In the genomic region with DNA sequence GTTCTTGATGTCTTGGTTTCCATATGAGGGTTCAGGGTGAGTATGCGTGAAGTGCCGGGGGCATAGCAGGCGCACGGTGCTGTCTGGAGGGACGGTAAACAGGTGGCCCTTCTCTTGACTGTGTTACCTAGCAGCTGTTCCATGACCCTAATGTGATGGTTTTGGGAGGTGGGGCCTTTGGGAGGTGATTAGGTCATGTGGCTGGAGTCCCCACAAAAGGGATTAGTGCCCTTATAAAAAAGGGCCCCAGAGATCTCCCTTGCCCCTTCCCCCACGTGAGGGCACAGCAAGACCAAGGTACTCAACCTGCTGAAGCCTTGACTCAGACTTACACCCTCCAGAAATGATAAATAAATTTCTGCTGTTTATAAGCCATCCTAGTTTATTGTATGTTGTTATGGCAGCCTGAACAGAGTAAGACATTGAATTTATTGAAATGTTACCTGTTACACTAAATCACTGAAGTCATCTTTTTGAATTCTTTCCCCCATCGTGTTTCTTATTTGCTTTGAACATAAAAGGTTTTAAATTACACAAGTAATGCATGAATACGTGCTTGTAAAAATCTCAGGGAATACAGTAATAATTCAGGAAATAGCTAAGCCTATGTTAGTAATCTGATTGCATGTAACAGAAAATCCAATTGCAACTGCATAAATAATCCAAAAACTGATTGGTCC, we compare ENCODE assay signal across 16 cellular contexts. TPM values are rescaled to one million over a fixed set of nuclear protein-coding genes. Genes with fewer than 3 reads are reported as not detected.
DNase-seq lines count a peak whose midpoint lies in the region; ATAC-seq, FAIRE-seq and TF ChIP-seq lines count a peak whose summit lies in the region.
"Had no signal": no experiment of that assay in that cellular context is flagged by ENCODE, and none has a peak within 500 bp of the region (broad histone marks: within the 10 kb centered on the region; RNA-seq: fewer than 3 reads in every experiment).

No MANE protein-coding gene starts in this region.

- H3K79me2 ChIP-seq in astrocyte (ENCODE audit: insufficient read depth, low read length): peaks cover 97% of the 10 kb centered on the region

- H3K9me3 ChIP-seq in CD8-positive, alpha-beta T cell (ENCODE audit: low read length): no peaks in the 10 kb centered on the region
- H3K9me3 ChIP-seq in astrocyte (ENCODE audit: insufficient read depth, low read depth, low read length) (no peaks in the 10 kb centered on the region), body of pancreas (no peaks in the 10 kb centered on the region)
- H3K9me3 ChIP-seq: Caco-2, MG63, Peyer's patch had no signal

- H3K4me1 ChIP-seq in CD8-positive, alpha-beta T cell (ENCODE audit: insufficient read depth, low read length): peaks cover 65% of the 10 kb centered on the region
- H3K4me1 ChIP-seq in astrocyte (ENCODE audit: insufficient read depth, low read length) (peaks cover 19% of the 10 kb centered on the region), body of pancreas (peaks cover 13% of the 10 kb centered on the region)
- H3K4me1 ChIP-seq: Caco-2 had no signal

- no peak for TF ChIP-seq CTCF in CD8-positive, alpha-beta T cell (IDR thresholded peaks at IDR 0.05)
- no peak for TF ChIP-seq CTCF in HFFc6 (IDR thresholded peaks at IDR 0.05)
- TF ChIP-seq CTCF in astrocyte (IDR thresholded peaks at IDR 0.05; ENCODE audit: insufficient read depth, low read depth, low read length): no peak
- TF ChIP-seq CTCF in body of pancreas (IDR thresholded peaks at IDR 0.05): no peak

- peaks cover 74% of the 10 kb centered on the region for H3K4me1 Mint-ChIP-seq in CD8-positive, alpha-beta T cell (ENCODE audit: low read depth)
- peaks cover 34% of the 10 kb centered on the region for H3K4me1 Mint-ChIP-seq in HFFc6 (ENCODE audit: low read depth)
- H3K4me1 Mint-ChIP-seq in astrocyte (ENCODE audit: low read depth, unreplicated experiment): peaks cover 35% of the 10 kb centered on the region
- H3K4me1 Mint-ChIP-seq in stimulated activated effector memory CD8-positive, alpha-beta T cell treated with anti-CD3 and anti-CD28 coated beads, Interleukin-12 subunit alpha, Interleukin-12 subunit beta, amount 100 ng/mL, for 72 hours: peaks cover 56% of the 10 kb centered on the region

- no peaks in the 10 kb centered on the region for H3K27me3 ChIP-seq in CD8-positive, alpha-beta T cell (ENCODE audit: insufficient read depth, low read length)
- no peaks in the 10 kb centered on the region for H3K27me3 ChIP-seq in astrocyte (ENCODE audit: insufficient read depth, low read length)
- no peaks in the 10 kb centered on the region for H3K27me3 ChIP-seq in body of pancreas
- H3K27me3 ChIP-seq: BLaER1, MG63, Peyer's patch had no signal

- no peak for FAIRE-seq in astrocyte (lab: Jason Lieb, UNC)

- no peak for TF ChIP-seq POLR2A in body of pancreas (IDR thresholded peaks at IDR 0.05)

- H3K9me3 Mint-ChIP-seq in CD8-positive, alpha-beta T cell: no peaks in the 10 kb centered on the region
- H3K9me3 Mint-ChIP-seq in HFFc6 (no peaks in the 10 kb centered on the region), astrocyte (ENCODE audit: unreplicated experiment) (no peaks in the 10 kb centered on the region)
- no peaks in the 10 kb centered on the region for H3K9me3 Mint-ChIP-seq in stimulated activated effector memory CD8-positive, alpha-beta T cell treated with anti-CD3 and anti-CD28 coated beads, Interleukin-12 subunit alpha, Interleukin-12 subunit beta, amount 100 ng/mL, for 72 hours

- 90% methylated on average over 6 to 8 of the region's 8 CpGs for WGBS in body of pancreas, 2 donors

- H3K4me2 ChIP-seq in astrocyte (ENCODE audit: low read length): no peak overlapping the region

- CTCF ChIA-PET in CD8-positive, alpha-beta T cell (lab: Charles Lee): no interaction called here

- H3K9ac ChIP-seq in astrocyte (ENCODE audit: low read length): no peak overlapping the region
- H3K9ac ChIP-seq: BLaER1 had no signal

- peaks cover 4% of the 10 kb centered on the region for H3K36me3 ChIP-seq in CD8-positive, alpha-beta T cell (ENCODE audit: insufficient read depth, low read length)
- peaks cover 3% of the 10 kb centered on the region for H3K36me3 ChIP-seq in astrocyte (ENCODE audit: insufficient read depth, low read length)
- H3K36me3 ChIP-seq in body of pancreas (replicated peaks in 1 of 2; ENCODE audit: insufficient read depth in 1 of 2, low read depth in 2 of 2): peaks cover 0 to 3% of the 10 kb centered on the region in 2 donors

- no peak for DNase-seq in CD8-positive, alpha-beta T cell
- DNase-seq in HFFc6: no peak
- DNase-seq in astrocyte (ENCODE audit: low read depth): no peak
- no peak for DNase-seq in stimulated activated effector memory CD8-positive, alpha-beta T cell treated with anti-CD3 and anti-CD28 coated beads, Interleukin-12 subunit alpha, Interleukin-12 subunit beta, amount 100 ng/mL, for 72 hours (ENCODE audit: low spot score in 2 of 2)
- no peak for DNase-seq in body of pancreas
- no peak for DNase-seq in NCI-H1417 (lab: John Stamatoyannopoulos, UW)
- DNase-seq in superior temporal gyrus (ENCODE audit: extremely low spot score): no peak
- DNase-seq: Caco-2, HCEC 1CT, MG63, NCI-H1092 treated with DMSO at 0.1 percent for 48 hours, NCI-H1694 treated with DMSO at 0.1 percent for 48 hours, NCI-H69, Peyer's patch, SHP77 had no signal

- no peak overlapping the region for H3K27ac ChIP-seq in CD8-positive, alpha-beta T cell (ENCODE audit: low read depth, low read length)
- H3K27ac ChIP-seq in astrocyte (ENCODE audit: low read depth, low read length) (no peak overlapping the region), body of pancreas (no peak overlapping the region)
- H3K27ac ChIP-seq: BLaER1, Peyer's patch had no signal

- peak overlapping the region; percentile 18 for H3K27ac Mint-ChIP-seq in CD8-positive, alpha-beta T cell
- H3K27ac Mint-ChIP-seq in HFFc6 (peak overlapping the region; percentile 24; the same call in 1 of the 2 replicates), astrocyte (ENCODE audit: unreplicated experiment) (peak overlapping the region; percentile 59)
- peak overlapping the region; percentile 77 for H3K27ac Mint-ChIP-seq in stimulated activated effector memory CD8-positive, alpha-beta T cell treated with anti-CD3 and anti-CD28 coated beads, Interleukin-12 subunit alpha, Interleukin-12 subunit beta, amount 100 ng/mL, for 72 hours

- no peak overlapping the region for H2AFZ ChIP-seq in astrocyte (ENCODE audit: low read depth, low read length)

- no peak for ATAC-seq in CD8-positive, alpha-beta T cell
- no peak for ATAC-seq in stimulated activated effector memory CD8-positive, alpha-beta T cell treated with anti-CD3 and anti-CD28 coated beads, Interleukin-12 subunit alpha, Interleukin-12 subunit beta, amount 100 ng/mL, for 72 hours
- ATAC-seq in body of pancreas: no peak

- intact Hi-C loops in CD8-positive, alpha-beta T cell (cut with DNase I, micrococcal nuclease): no loop called here
- intact Hi-C loops in body of pancreas (cut with DNase I): no loop called here

- no peak overlapping the region for H3K4me3 Mint-ChIP-seq in CD8-positive, alpha-beta T cell
- H3K4me3 Mint-ChIP-seq in HFFc6 (no peak overlapping the region), astrocyte (ENCODE audit: unreplicated experiment) (no peak overlapping the region)
- no peak overlapping the region for H3K4me3 Mint-ChIP-seq in stimulated activated effector memory CD8-positive, alpha-beta T cell treated with anti-CD3 and anti-CD28 coated beads, Interleukin-12 subunit alpha, Interleukin-12 subunit beta, amount 100 ng/mL, for 72 hours

- H3K4me3 ChIP-seq in CD8-positive, alpha-beta T cell (ENCODE audit: low read depth, low read length): no peak overlapping the region
- H3K4me3 ChIP-seq in astrocyte (ENCODE audit: insufficient read depth, low read depth, low read length) (no peak overlapping the region), body of pancreas (no peak overlapping the region)
- H3K4me3 ChIP-seq: BLaER1, MG63, Peyer's patch had no signal

- no peaks in the 10 kb centered on the region for H3K27me3 Mint-ChIP-seq in CD8-positive, alpha-beta T cell (ENCODE audit: low read depth)
- no peaks in the 10 kb centered on the region for H3K27me3 Mint-ChIP-seq in HFFc6 (ENCODE audit: insufficient read depth)
- no peaks in the 10 kb centered on the region for H3K27me3 Mint-ChIP-seq in astrocyte (ENCODE audit: low read depth, unreplicated experiment)

- POLR2A ChIA-PET in CD8-positive, alpha-beta T cell (lab: Charles Lee): no interaction called here

- peaks cover 87% of the 10 kb centered on the region for H4K20me1 ChIP-seq in astrocyte (ENCODE audit: insufficient read depth, low read length)

- peaks cover 23% of the 10 kb centered on the region for H3K36me3 Mint-ChIP-seq in CD8-positive, alpha-beta T cell
- H3K36me3 Mint-ChIP-seq in HFFc6 (ENCODE audit: low read depth): peaks cover 3% of the 10 kb centered on the region; the same call in 1 of the 2 replicates
- peaks cover 2% of the 10 kb centered on the region for H3K36me3 Mint-ChIP-seq in astrocyte (ENCODE audit: low read depth, unreplicated experiment)
- H3K36me3 Mint-ChIP-seq in stimulated activated effector memory CD8-positive, alpha-beta T cell treated with anti-CD3 and anti-CD28 coated beads, Interleukin-12 subunit alpha, Interleukin-12 subunit beta, amount 100 ng/mL, for 72 hours: peaks cover 40% of the 10 kb centered on the region

RNA-seq across cellular contexts. Expression of gene TRAPPC10, which starts 15.6 kb away (rescaled TPM):
- total RNA-seq in CD8-positive, alpha-beta T cell: 100 to 1,000 TPM; 128 to 130 TPM
- total RNA-seq in HFFc6 (2021; fragmentation: NEBNext Ultra II Directional; extraction: Animal tissue kit (Norgen Biotek cat#: 25700)): 10 to 100 TPM; 24.1 to 29.4 (median 27.7) TPM
- 42.3 and 45.7 TPM in 2 replicates for total RNA-seq in astrocyte
- total RNA-seq in body of pancreas: 10 to 100 TPM; 10.9 to 26.4 TPM

Comparison
In these comparisons a context has a peak if more than half of its experiments do, and no peak if none do; other contexts are left out.
1. H3K27ac Mint-ChIP-seq: peak in every context shown above with its lines; median percentile 77 in stimulated activated effector memory CD8-positive, alpha-beta T cell treated with anti-CD3 and anti-CD28 coated beads, Interleukin-12 subunit alpha, Interleukin-12 subunit beta, amount 100 ng/mL, for 72 hours; 59 in astrocyte; 24 in HFFc6; 18 in CD8-positive, alpha-beta T cell.